In the genomic region with DNA sequence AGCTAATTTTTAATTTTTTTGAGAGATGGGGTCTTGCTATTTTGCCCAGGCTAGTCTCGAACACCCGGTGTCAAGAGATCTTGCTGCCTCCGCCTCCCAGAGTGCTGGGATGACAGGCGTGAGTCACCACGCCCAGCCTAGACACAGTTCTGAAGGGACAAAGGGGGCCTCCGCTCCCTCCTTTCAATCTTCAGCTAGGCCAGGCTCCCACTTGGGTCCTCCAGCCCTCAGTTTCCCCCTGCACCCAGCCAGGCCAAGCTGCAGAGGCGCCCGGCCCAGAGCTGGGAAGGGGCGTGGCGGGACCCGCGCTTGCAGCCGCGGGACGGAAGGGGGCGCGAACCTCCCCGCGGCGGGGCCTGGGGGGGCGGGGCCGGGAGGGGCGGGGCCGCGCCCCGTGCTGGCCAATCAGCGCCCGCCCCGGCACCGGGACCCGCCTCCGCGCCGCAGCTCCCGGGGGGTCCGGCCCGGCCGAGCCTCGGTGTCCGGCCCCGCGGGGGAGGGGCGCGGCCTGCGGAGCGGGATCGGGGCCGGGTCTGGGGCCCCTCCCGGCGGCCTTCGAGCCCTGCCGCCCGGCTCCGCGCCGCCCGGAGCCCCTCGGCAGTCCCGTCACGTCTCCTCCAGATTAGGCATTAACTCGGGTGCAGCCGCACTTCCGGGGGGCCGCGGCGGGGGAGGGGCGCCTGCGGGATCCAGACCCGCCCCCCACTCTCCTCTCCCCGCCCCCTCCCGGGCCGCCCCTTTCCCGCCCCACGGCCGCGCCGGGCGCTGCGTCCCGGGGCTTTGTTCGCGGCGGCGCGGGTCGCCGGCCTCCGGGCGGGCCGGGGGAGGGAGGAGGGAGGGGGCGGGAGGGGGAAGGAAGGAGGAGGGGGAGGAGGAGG, we compare ENCODE assay signal across 8 cellular contexts. TPM values are rescaled to one million over a fixed set of nuclear protein-coding genes. Genes with fewer than 3 reads are reported as not detected.
DNase-seq lines count a peak whose midpoint lies in the region; ATAC-seq and TF ChIP-seq lines count a peak whose summit lies in the region.

No MANE protein-coding gene starts in this region.

- H3K4me3 Mint-ChIP-seq in naive B cell = peak overlapping the region; percentile 54 to 77 (median 65)
- peak overlapping the region; percentile 52 for H3K4me3 Mint-ChIP-seq in stimulated activated effector memory CD8-positive, alpha-beta T cell treated with anti-CD3 and anti-CD28 coated beads, Interleukin-12 subunit alpha, Interleukin-12 subunit beta, amount 100 ng/mL, for 72 hours

- peaks cover 6 to 26% (median 14%) of the 10 kb centered on the region in 3 donors for H3K4me1 Mint-ChIP-seq in naive B cell
- H3K4me1 Mint-ChIP-seq in stimulated activated effector memory CD8-positive, alpha-beta T cell treated with anti-CD3 and anti-CD28 coated beads, Interleukin-12 subunit alpha, Interleukin-12 subunit beta, amount 100 ng/mL, for 72 hours = peaks cover 29% of the 10 kb centered on the region

- DNase-seq in C1 segment of cervical spinal cord (lab: John Stamatoyannopoulos, UW) (peak in 12 of 14 donors; percentile 50 to 89 (median 66)), NOMO-1 treated with DMSO at 0.1 percent for 48 hours (lab: John Stamatoyannopoulos, UW; ENCODE audit: unreplicated experiment) (peak; percentile 72), activated T-cell treated with anti-CD3 and anti-CD28 coated beads for 24 hours (ENCODE audit: low read depth) (peak; percentile 69), erythroblast (lab: John Stamatoyannopoulos, UW) (peak; percentile 92 to 93), naive B cell (peak; percentile 81)
- peak; percentile 83 to 88 for DNase-seq in stimulated activated effector memory CD8-positive, alpha-beta T cell treated with anti-CD3 and anti-CD28 coated beads, Interleukin-12 subunit alpha, Interleukin-12 subunit beta, amount 100 ng/mL, for 72 hours (ENCODE audit: low spot score in 2 of 2)

- H3K36me3 Mint-ChIP-seq in naive B cell = no peaks in the 10 kb centered on the region
- H3K36me3 Mint-ChIP-seq in stimulated activated effector memory CD8-positive, alpha-beta T cell treated with anti-CD3 and anti-CD28 coated beads, Interleukin-12 subunit alpha, Interleukin-12 subunit beta, amount 100 ng/mL, for 72 hours = peaks cover 12% of the 10 kb centered on the region

- H3K27ac Mint-ChIP-seq in naive B cell = peak overlapping the region in 2 of 6 donors; percentile 72 to 81
- no peak overlapping the region for H3K27ac Mint-ChIP-seq in stimulated activated effector memory CD8-positive, alpha-beta T cell treated with anti-CD3 and anti-CD28 coated beads, Interleukin-12 subunit alpha, Interleukin-12 subunit beta, amount 100 ng/mL, for 72 hours

- H3K27me3 Mint-ChIP-seq in naive B cell = peaks cover 0 to 20% (median 10%) of the 10 kb centered on the region in 3 donors

- ATAC-seq in GM19025 (IDR thresholded peaks at IDR 0.05; ENCODE audit: low read depth, unreplicated experiment) = peak; percentile 66
- peak; percentile 60 for ATAC-seq in HG03196 (IDR thresholded peaks at IDR 0.05; ENCODE audit: unreplicated experiment)
- peak; percentile 79 to 81 for ATAC-seq in naive B cell (ENCODE audit: low read depth in 2 of 2)
- peak; percentile 80 for ATAC-seq in stimulated activated effector memory CD8-positive, alpha-beta T cell treated with anti-CD3 and anti-CD28 coated beads, Interleukin-12 subunit alpha, Interleukin-12 subunit beta, amount 100 ng/mL, for 72 hours

- H3K9me3 Mint-ChIP-seq in naive B cell = no peaks in the 10 kb centered on the region
- H3K9me3 Mint-ChIP-seq in stimulated activated effector memory CD8-positive, alpha-beta T cell treated with anti-CD3 and anti-CD28 coated beads, Interleukin-12 subunit alpha, Interleukin-12 subunit beta, amount 100 ng/mL, for 72 hours = no peaks in the 10 kb centered on the region

- no peak for TF ChIP-seq POLR2A in erythroblast (IDR thresholded peaks at IDR 0.05; ENCODE audit: low read length)

RNA-seq across cellular contexts. Expression of a gene that starts 0.6 kb away (rescaled TPM):
- polyA plus RNA-seq in naive B cell (ENCODE audit: low read depth in 6 of 6) = under 1 TPM in 2 of 6 donors, not detected in 4; 0.04 to 0.52 TPM

RNA-seq across cellular contexts. Expression of a gene that starts 6.1 kb away (rescaled TPM):
- polyA plus RNA-seq in naive B cell (ENCODE audit: low read depth in 6 of 6) = 100 to 1,000 TPM in 4 of 6 donors, 10 to 100 TPM in 2; 55.1 to 183 (median 124) TPM

RNA-seq across cellular contexts. Expression of a gene that starts 19.5 kb away (rescaled TPM):
- under 1 TPM in 2 of 6 donors, not detected in 4; 0.45 to 0.64 TPM for polyA plus RNA-seq in naive B cell (ENCODE audit: low read depth in 6 of 6)

RNA-seq across cellular contexts. Expression of a gene that starts 37.5 kb away (rescaled TPM):
- polyA plus RNA-seq in naive B cell (ENCODE audit: low read depth in 6 of 6) = not detected

RNA-seq across cellular contexts. Expression of a gene that starts 53.1 kb away (rescaled TPM):
- polyA plus RNA-seq in naive B cell (ENCODE audit: low read depth in 6 of 6) = not detected

Comparison
In these comparisons a context has a peak if more than half of its experiments do, and no peak if none do; other contexts are left out.
1. Peak in every context shown above with its lines: DNase-seq and ATAC-seq.